Comparison of ENCODE assay signal across 23 cellular contexts in genomic region chr9:89145086-89145485, GRCh38. TPM values are rescaled to one million over a fixed set of nuclear protein-coding genes. Genes with fewer than 3 reads are reported as not detected.
A peak's percentile ranks its signal among the peaks of the same experiment; 100 is the strongest.
DNase-seq lines count a peak whose midpoint lies in the region; ATAC-seq and TF ChIP-seq lines count a peak whose summit lies in the region.
"Had no signal": no experiment of that assay in that cellular context is flagged by ENCODE, and none has a peak within 500 bp of the region (broad histone marks: within the 10 kb centered on the region; RNA-seq: fewer than 3 reads in every experiment).

No MANE protein-coding gene starts in this region.

- dilution Hi-C loops in IMR-90 (cut with HindIII; ENCODE audit: low sequenced_read_pairs, unreplicated experiment) = no loop called here

- H2AFZ ChIP-seq in IMR-90 (replicated peaks; ENCODE audit: low read length, poor library complexity) = no peak overlapping the region
- H2AFZ ChIP-seq in mesenchymal stem cell (ENCODE audit: low read depth, low read length) = no peak overlapping the region

- H3K18ac ChIP-seq in IMR-90 (ENCODE audit: low read depth, low read length) = peak overlapping the region; percentile 74; the same call in 1 of the 2 replicates
- H3K18ac ChIP-seq in mesenchymal stem cell (ENCODE audit: low read depth in 1 of 2, low read length in 2 of 2) = no peak overlapping the region

- 0 out of 2 replicates have a peak, but pooled peaks cover 3% of the 10 kb centered on the region for H3K9me1 ChIP-seq in IMR-90 (ENCODE audit: insufficient read depth, low read length)

- no peak overlapping the region for H2BK12ac ChIP-seq in mesenchymal stem cell (ENCODE audit: low read length in 2 of 2)

- H3K23ac ChIP-seq in IMR-90 (ENCODE audit: low read depth, low read length) (no peak overlapping the region), mesenchymal stem cell (ENCODE audit: low read length in 2 of 2) (no peak overlapping the region)

- H2BK15ac ChIP-seq in IMR-90 (ENCODE audit: low read depth, low read length) (no peak overlapping the region), mesenchymal stem cell (ENCODE audit: low read depth, poor library complexity, severe bottlenecking) (no peak overlapping the region)

- no peak overlapping the region for H3K4me3 Mint-ChIP-seq in WTC11
- H3K4me3 Mint-ChIP-seq: CD4-positive, alpha-beta T cell had no signal

- H3K4me2 ChIP-seq in IMR-90 (ENCODE audit: low read depth, low read length) = peak overlapping the region; percentile 85; the same call in 1 of the 2 replicates
- H3K4me2 ChIP-seq in mesenchymal stem cell (ENCODE audit: low read length, poor library complexity, severe bottlenecking) = no peak overlapping the region
- H3K4me2 ChIP-seq: BLaER1 had no signal

- peak; percentile 26 for DNase-seq in IMR-90
- no peak for DNase-seq in WTC11 (ENCODE audit: low spot score)
- DNase-seq in cardiac fibroblast (ENCODE audit: low read depth in 2 of 2) = peak; percentile 42 to 51
- no peak for DNase-seq in mesenchymal stem cell
- DNase-seq in NCI-H2227 (lab: John Stamatoyannopoulos, UW; ENCODE audit: unreplicated experiment) = no peak
- DNase-seq in Right ventricle myocardium superior = no peak
- no peak for DNase-seq in activated T-cell treated with anti-CD3 and anti-CD28 coated beads, Interleukin-2, amount 50 U/mL, for 48 hours
- DNase-seq: CD4-positive, alpha-beta T cell; COR-L47; EL; GDM1; KG1; MG63; NCI-H2029 treated with DMSO at 0.1 percent for 48 hours; NCI-H226; NCI-H510A; NCI-H69; SIG-M5 had no signal

- CTCF ChIA-PET in IMR-90 (lab: Yijun Ruan, JAX) (no interaction called here), WTC11 (lab: Charles Lee) (no interaction called here)

- TF ChIP-seq RAD21 in IMR-90 (IDR thresholded peaks at IDR 0.05; ENCODE audit: low read length) = no peak

- ATAC-seq in IMR-90 (ENCODE audit: low read depth) (0 out of 2 replicates have a peak, but pooled peaks have one; percentile 45), WTC11 (no peak), Right ventricle myocardium superior (ENCODE audit: poor library complexity) (no peak), GM19395 (IDR thresholded peaks at IDR 0.05; ENCODE audit: unreplicated experiment) (no peak)
- ATAC-seq: GM12878, HCT116, Panc1 had no signal

- H3K9ac ChIP-seq in IMR-90 (ENCODE audit: low read depth, low read length) (no peak overlapping the region), mesenchymal stem cell (ENCODE audit: low read length) (peak overlapping the region; percentile 72)
- H3K9ac ChIP-seq: BLaER1 had no signal

- no CpG with 5 or more reads among the region's 3 CpGs for WGBS in IMR-90 (ENCODE audit: extremely low coverage in 2 of 2, insufficient read length in 1 of 2), 2 experiments
- WGBS in mesenchymal stem cell = 98% methylated on average over 3 of the region's 3 CpGs

- no peak overlapping the region for H3K56ac ChIP-seq in IMR-90 (ENCODE audit: extremely low read depth, insufficient read depth, low read length)

- H4K20me1 ChIP-seq in IMR-90 (ENCODE audit: insufficient read depth, low read length) = no peaks in the 10 kb centered on the region
- H4K20me1 ChIP-seq: BLaER1 had no signal

- peak overlapping the region; percentile 7; the same call in 1 of the 2 replicates for H3K27ac Mint-ChIP-seq in WTC11
- H3K27ac Mint-ChIP-seq: CD4-positive, alpha-beta T cell had no signal

- no peak for TF ChIP-seq CTCF in IMR-90 (conservative IDR thresholded peaks at IDR 0.05; ENCODE audit: low read depth, low read length)
- TF ChIP-seq CTCF in WTC11 (IDR thresholded peaks at IDR 0.05) = no peak
- no peak for TF ChIP-seq CTCF in cardiac fibroblast (IDR thresholded peaks at IDR 0.05; ENCODE audit: low read depth, low read length)

- peak overlapping the region; percentile 10; the same call in 1 of the 2 replicates for H4K5ac ChIP-seq in IMR-90 (ENCODE audit: low read depth, low read length)

- no peaks in the 10 kb centered on the region for H3K27me3 ChIP-seq in IMR-90 (ENCODE audit: control insufficient read depth, insufficient read depth, low read length)
- H3K27me3 ChIP-seq in mesenchymal stem cell (ENCODE audit: control insufficient read depth in 1 of 2, insufficient read depth in 1 of 2, low read length in 2 of 2) = no peaks in the 10 kb centered on the region
- H3K27me3 ChIP-seq: BLaER1, MG63 had no signal

- H3K27ac ChIP-seq in IMR-90 (ENCODE audit: insufficient read depth, low read length) = no peak overlapping the region
- H3K27ac ChIP-seq in mesenchymal stem cell (ENCODE audit: low read length, poor library complexity, severe bottlenecking) = no peak overlapping the region
- H3K27ac ChIP-seq: BLaER1 had no signal

- 0 out of 2 replicates have a peak overlapping the region, but pooled peaks have one; percentile 12 for H2BK120ac ChIP-seq in IMR-90 (ENCODE audit: low read depth, low read length)
- H2BK120ac ChIP-seq in mesenchymal stem cell (ENCODE audit: low read depth, low read length) = no peak overlapping the region

- TF ChIP-seq POLR2A in IMR-90 (IDR thresholded peaks at IDR 0.05; ENCODE audit: low read depth, low read length) = no peak

- H4K91ac ChIP-seq in IMR-90 (ENCODE audit: insufficient read depth, low read depth, low read length) = no peak overlapping the region
- no peak overlapping the region for H4K91ac ChIP-seq in mesenchymal stem cell (ENCODE audit: low read length)

- intact Hi-C loops in IMR-90 (cut with micrococcal nuclease) = no loop called here
- intact Hi-C loops in Right ventricle myocardium superior (cut with DNase I) = no loop called here

- H3K4ac ChIP-seq in IMR-90 (ENCODE audit: low read depth, low read length) (no peak overlapping the region), mesenchymal stem cell (ENCODE audit: low read depth in 1 of 2, low read length in 2 of 2) (no peak overlapping the region)

- no peaks in the 10 kb centered on the region for H3K9me3 ChIP-seq in IMR-90 (ENCODE audit: control insufficient read depth, insufficient read depth, low read length)
- H3K9me3 ChIP-seq in mesenchymal stem cell (ENCODE audit: control insufficient read depth, low read length) = no peaks in the 10 kb centered on the region
- H3K9me3 ChIP-seq: BLaER1, MG63 had no signal

- no peak overlapping the region for H2BK20ac ChIP-seq in IMR-90 (ENCODE audit: low read depth, low read length)

- H3K36me3 ChIP-seq in IMR-90 (ENCODE audit: control insufficient read depth, insufficient read depth, low read length) (no peaks in the 10 kb centered on the region), mesenchymal stem cell (ENCODE audit: control insufficient read depth in 1 of 2, insufficient read depth in 2 of 2, low read depth in 1 of 2, low read length in 2 of 2) (no peaks in the 10 kb centered on the region)
- H3K36me3 ChIP-seq: BLaER1, MG63 had no signal

- H3K79me1 ChIP-seq in IMR-90 (ENCODE audit: low read depth in 1 of 2, low read length in 2 of 2) (peaks cover 23 to 78% of the 10 kb centered on the region in 2 experiments), mesenchymal stem cell (replicated peaks; ENCODE audit: low read length, poor library complexity, severe bottlenecking) (peaks cover 18% of the 10 kb centered on the region)

- in situ Hi-C loops in IMR-90 (cut with MboI; ENCODE audit: low sequenced_read_pairs) = no loop called here

- H3K27me3 Mint-ChIP-seq in WTC11 (ENCODE audit: low read depth) = no peaks in the 10 kb centered on the region

- 0 out of 2 replicates have a peak, but pooled peaks cover 2% of the 10 kb centered on the region for H3K9me3 Mint-ChIP-seq in WTC11
- H3K9me3 Mint-ChIP-seq: CD4-positive, alpha-beta T cell had no signal

- H3K4me3 ChIP-seq in IMR-90 (ENCODE audit: insufficient read depth, low read depth, low read length) (no peak overlapping the region), cardiac fibroblast (replicated peaks in 1 of 2; ENCODE audit: low read depth in 2 of 2, low read length in 2 of 2) (no peak overlapping the region), mesenchymal stem cell (ENCODE audit: insufficient read depth in 1 of 2, low read depth in 1 of 2, low read length in 2 of 2) (peak overlapping the region in 1 of 2 experiments; percentile 30)
- H3K4me3 ChIP-seq: BLaER1, GM12878, MG63 had no signal

- no peak overlapping the region for H2AK9ac ChIP-seq in IMR-90 (replicated peaks; ENCODE audit: low read depth, low read length, poor library complexity)

- H3K4me1 ChIP-seq in IMR-90 (ENCODE audit: control insufficient read depth, insufficient read depth, low read length) = peaks cover 5% of the 10 kb centered on the region
- H3K4me1 ChIP-seq in mesenchymal stem cell (ENCODE audit: control insufficient read depth, insufficient read depth, low read depth, low read length) = peaks cover 2% of the 10 kb centered on the region
- H3K4me1 ChIP-seq: BLaER1 had no signal

- peaks cover 50% of the 10 kb centered on the region for H3K4me1 Mint-ChIP-seq in WTC11

- H2BK5ac ChIP-seq in IMR-90 (ENCODE audit: low read depth, low read length, poor library complexity, severe bottlenecking) = peak overlapping the region; percentile 65
- no peak overlapping the region for H2BK5ac ChIP-seq in mesenchymal stem cell (ENCODE audit: low read depth, low read length, poor library complexity, severe bottlenecking)

- H2AK5ac ChIP-seq in IMR-90 (ENCODE audit: low read depth, low read length) (peak overlapping the region; percentile 13; the same call in 1 of the 2 replicates), mesenchymal stem cell (ENCODE audit: low read length, severe bottlenecking) (no peak overlapping the region)

- no TSS peak for BruUV-seq in IMR-90 (replicated peaks; lab: Mats Ljungman, UMichigan)

- H3K14ac ChIP-seq in IMR-90 (replicated peaks; ENCODE audit: low read depth, low read length) = no peak overlapping the region; the same call in 1 of the 2 replicates
- no peak overlapping the region for H3K14ac ChIP-seq in mesenchymal stem cell (ENCODE audit: low read length in 2 of 2)

- H4K8ac ChIP-seq in IMR-90 (ENCODE audit: low read depth in 2 of 2, low read length in 2 of 2) (peak overlapping the region in 1 of 2 experiments; percentile 56; a peak in 1 of 4 replicates), mesenchymal stem cell (ENCODE audit: low read length) (no peak overlapping the region)

- H3K36me3 Mint-ChIP-seq in WTC11 = no peaks in the 10 kb centered on the region; the same call in 1 of the 2 replicates

- POLR2A ChIA-PET in IMR-90 (lab: Charles Lee; ENCODE audit: unreplicated experiment) (no interaction called here), WTC11 (lab: Charles Lee) (no interaction called here)

TF ChIP-seq in IMR-90, 13 proteins besides CTCF, POLR2A, EP300 and RAD21 (continues in another document):
- TF ChIP-seq CEBPB (IDR thresholded peaks at IDR 0.05; ENCODE audit: low read depth, low read length) = no peak
- no peak for TF ChIP-seq MAZ (IDR thresholded peaks at IDR 0.05; ENCODE audit: borderline replicate concordance, low read depth, low read length)

TF ChIP-seq in WTC11, 78 proteins besides CTCF, POLR2A, EP300 and RAD21 (continues in another document):
- TF ChIP-seq CREB1 (CRISPR knock-in tag; IDR thresholded peaks at IDR 0.05) = no peak
- no peak for TF ChIP-seq GTF2I (CRISPR knock-in tag; conservative IDR thresholded peaks at IDR 0.05)

RNA-seq across cellular contexts. Expression of gene SHC3, which starts 33.5 kb away (rescaled TPM):
- total RNA-seq in IMR-90 (2012; rRNA removed) = 13.3 and 13.9 TPM in 2 replicates
- 4.5 and 5.9 TPM in 2 replicates for polyA plus RNA-seq in IMR-90 (2012; rRNA removed)
- 2.0 and 2.7 TPM in 2 replicates for polyA plus RNA-seq in IMR-90 (2012; cell fraction: cytosol; rRNA removed)
- polyA plus RNA-seq in IMR-90 (2012; cell fraction: nucleus; rRNA removed; ENCODE audit: low replicate concordance) = 7.7 and 10.1 TPM in 2 replicates
- 4.2 to 5.1 TPM (median 4.9 TPM) in 3 replicates for total RNA-seq in WTC11 (2021)
- 3.0 TPM for polyA plus RNA-seq in mesenchymal stem cell (2013, experiment 1 of 2)
- 3.1 TPM for polyA plus RNA-seq in mesenchymal stem cell (2013, experiment 2 of 2)
- 0.35 TPM for total RNA-seq in Right ventricle myocardium superior
- total RNA-seq: CD4-positive, alpha-beta T cell had no signal

Comparison
In these comparisons a context has a peak if more than half of its experiments do, and no peak if none do; other contexts are left out.
1. DNase-seq: peak in IMR-90 (single experiment) and cardiac fibroblast (2 of 2); none in WTC11 (single experiment), mesenchymal stem cell (single experiment), NCI-H2227 (single experiment), Right ventricle myocardium superior (single experiment) and activated T-cell treated with anti-CD3 and anti-CD28 coated beads, Interleukin-2, amount 50 U/mL, for 48 hours (0 of 2).